Comparison of ENCODE assay signal across 12 cellular contexts in the genomic region with DNA sequence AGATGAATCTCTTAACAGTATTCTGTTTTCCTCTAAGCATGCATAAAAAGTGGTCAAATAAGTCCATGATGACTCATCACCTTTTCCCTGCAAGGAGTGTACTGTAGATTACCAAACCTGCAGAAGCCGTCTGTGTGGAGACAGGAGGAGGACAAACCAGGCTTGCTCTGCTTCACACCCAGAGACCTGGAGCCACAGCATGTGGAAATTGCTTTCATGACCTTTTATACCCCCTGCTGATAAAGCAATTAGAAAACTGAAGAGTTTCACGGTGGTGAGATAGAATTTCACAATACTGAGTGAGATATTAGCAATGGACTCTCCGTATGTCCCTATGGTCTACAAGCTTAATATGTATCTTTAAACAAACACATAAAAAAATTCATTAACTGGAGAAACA. TPM values are rescaled to one million over a fixed set of nuclear protein-coding genes. Genes with fewer than 3 reads are reported as not detected.
A peak's percentile ranks its signal among the peaks of the same experiment; 100 is the strongest.
DNase-seq lines count a peak whose midpoint lies in the region; TF ChIP-seq lines count a peak whose summit lies in the region.
"Had no signal": no experiment of that assay in that cellular context is flagged by ENCODE, and none has a peak within 500 bp of the region (broad histone marks: within the 10 kb centered on the region; RNA-seq: fewer than 3 reads in every experiment).

No MANE protein-coding gene starts in this region.

- H3K9me3 Mint-ChIP-seq in activated T-helper 2 cell treated with anti-CD3 and anti-CD28 coated beads, Interferon-gamma antibody, Interleukin-2, Interleukin-4, amounts not matched to agents 10 μg/mL and 5 μg/mL and 100 μg/mL, durations not matched to agents 14 hours and 24 hours and 36 hours, result no peaks in the 10 kb centered on the region
- H3K9me3 Mint-ChIP-seq: activated T-cell treated with anti-CD3 and anti-CD28 coated beads, Interleukin-2, amount 50 U/mL, for 4 hours; stimulated activated naive B cell treated with anti-CD40 and anti-IgM and Interleukin-4, amounts not matched to agents 10 μg/mL and 1 μg/mL and 100 μg/mL, for 72 hours had no signal

- no peaks in the 10 kb centered on the region for H3K27me3 Mint-ChIP-seq in activated T-helper 2 cell treated with anti-CD3 and anti-CD28 coated beads, Interferon-gamma antibody, Interleukin-2, Interleukin-4, amounts not matched to agents 10 μg/mL and 5 μg/mL and 100 μg/mL, durations not matched to agents 14 hours and 24 hours and 36 hours (ENCODE audit: low read depth)
- H3K27me3 Mint-ChIP-seq: stimulated activated naive B cell treated with anti-CD40 and anti-IgM and Interleukin-4, amounts not matched to agents 10 μg/mL and 1 μg/mL and 100 μg/mL, for 72 hours had no signal

- no peaks in the 10 kb centered on the region for H3K9me3 ChIP-seq in effector memory CD4-positive, alpha-beta T cell (ENCODE audit: control insufficient read depth, low read length)

- peaks cover 41% of the 10 kb centered on the region for H3K36me3 Mint-ChIP-seq in activated T-helper 2 cell treated with anti-CD3 and anti-CD28 coated beads, Interferon-gamma antibody, Interleukin-2, Interleukin-4, amounts not matched to agents 10 μg/mL and 5 μg/mL and 100 μg/mL, durations not matched to agents 14 hours and 24 hours and 36 hours (ENCODE audit: low read depth)

- peaks cover 23% of the 10 kb centered on the region for H3K36me3 ChIP-seq in effector memory CD4-positive, alpha-beta T cell (ENCODE audit: control insufficient read depth, insufficient read depth, low read length)

- H3K27me3 ChIP-seq in effector memory CD4-positive, alpha-beta T cell (replicated peaks; ENCODE audit: control insufficient read depth, insufficient read depth, low read length, poor library complexity, severe bottlenecking), result no peaks in the 10 kb centered on the region

- TF ChIP-seq CTCF in 22Rv1 (IDR thresholded peaks at IDR 0.05), result no peak
- no peak for TF ChIP-seq CTCF in fibroblast of pulmonary artery (IDR thresholded peaks at IDR 0.05; ENCODE audit: low read length, missing control alignments)

- no peaks in the 10 kb centered on the region for H3K4me1 ChIP-seq in effector memory CD4-positive, alpha-beta T cell (ENCODE audit: control insufficient read depth, insufficient read depth, low read length, poor library complexity, severe bottlenecking)

- no peak overlapping the region for H3K27ac Mint-ChIP-seq in activated T-helper 2 cell treated with anti-CD3 and anti-CD28 coated beads, Interferon-gamma antibody, Interleukin-2, Interleukin-4, amounts not matched to agents 10 μg/mL and 5 μg/mL and 100 μg/mL, durations not matched to agents 14 hours and 24 hours and 36 hours
- H3K27ac Mint-ChIP-seq: stimulated activated naive B cell treated with anti-CD40 and anti-IgM and Interleukin-4, amounts not matched to agents 10 μg/mL and 1 μg/mL and 100 μg/mL, for 72 hours had no signal

- peak overlapping the region; percentile 23; the same call in 1 of the 2 replicates for H3K27ac ChIP-seq in 22Rv1
- no peak overlapping the region for H3K27ac ChIP-seq in effector memory CD4-positive, alpha-beta T cell (ENCODE audit: insufficient read depth, low read length, poor library complexity, severe bottlenecking)

- intact Hi-C loops in activated T-helper 2 cell treated with anti-CD3 and anti-CD28 coated beads, Interferon-gamma antibody, Interleukin-2, Interleukin-4, amounts not matched to agents 10 μg/mL and 5 μg/mL and 100 μg/mL, durations not matched to agents 14 hours and 24 hours and 36 hours (cut with micrococcal nuclease), result no loop called here

- peak; percentile 42 for DNase-seq in GM04503 (ENCODE audit: low read depth)
- peak; percentile 76 for DNase-seq in RPMI7951 (ENCODE audit: low read depth)
- peak; percentile 79 for DNase-seq in fibroblast of pulmonary artery (ENCODE audit: low read depth)
- DNase-seq in NCI-H345 (lab: John Stamatoyannopoulos, UW), result no peak
- DNase-seq in activated T-helper 2 cell treated with anti-CD3 and anti-CD28 coated beads, Interferon-gamma antibody, Interleukin-2, Interleukin-4, amounts not matched to agents 10 μg/mL and 5 μg/mL and 100 μg/mL, durations not matched to agents 14 hours and 24 hours and 36 hours (ENCODE audit: low spot score), result no peak
- DNase-seq in RKO (ENCODE audit: low spot score), result no peak
- DNase-seq in effector memory CD4-positive, alpha-beta T cell, result no peak
- DNase-seq: activated T-cell treated with anti-CD3 and anti-CD28 coated beads, Interleukin-2, amount 50 U/mL, for 4 hours; DND-41; RPMI8226; stimulated activated naive B cell treated with anti-CD40 and anti-IgM and Interleukin-4, amounts not matched to agents 10 μg/mL and 1 μg/mL and 100 μg/mL, for 72 hours had no signal

- H3K4me1 Mint-ChIP-seq in activated T-helper 2 cell treated with anti-CD3 and anti-CD28 coated beads, Interferon-gamma antibody, Interleukin-2, Interleukin-4, amounts not matched to agents 10 μg/mL and 5 μg/mL and 100 μg/mL, durations not matched to agents 14 hours and 24 hours and 36 hours (ENCODE audit: low read depth), result peaks cover 4% of the 10 kb centered on the region
- H3K4me1 Mint-ChIP-seq: stimulated activated naive B cell treated with anti-CD40 and anti-IgM and Interleukin-4, amounts not matched to agents 10 μg/mL and 1 μg/mL and 100 μg/mL, for 72 hours had no signal

- no peak overlapping the region for H3K4me3 Mint-ChIP-seq in activated T-helper 2 cell treated with anti-CD3 and anti-CD28 coated beads, Interferon-gamma antibody, Interleukin-2, Interleukin-4, amounts not matched to agents 10 μg/mL and 5 μg/mL and 100 μg/mL, durations not matched to agents 14 hours and 24 hours and 36 hours (ENCODE audit: low read depth)
- H3K4me3 Mint-ChIP-seq: activated T-cell treated with anti-CD3 and anti-CD28 coated beads, Interleukin-2, amount 50 U/mL, for 4 hours; stimulated activated naive B cell treated with anti-CD40 and anti-IgM and Interleukin-4, amounts not matched to agents 10 μg/mL and 1 μg/mL and 100 μg/mL, for 72 hours had no signal

- no peak overlapping the region for H3K4me3 ChIP-seq in fibroblast of pulmonary artery (replicated peaks; ENCODE audit: low read depth, low read length)
- no peak overlapping the region for H3K4me3 ChIP-seq in effector memory CD4-positive, alpha-beta T cell (ENCODE audit: insufficient read depth, low read depth, low read length, poor library complexity, severe bottlenecking)

RNA-seq across cellular contexts. Expression of a gene that starts 9.4 kb away (rescaled TPM):
- total RNA-seq in RPMI7951 (2014; rRNA removed; shearing (Covaris generic)), result not detected in 2 replicates
- 0.18 and 0.34 TPM in 2 replicates for total RNA-seq in activated T-helper 2 cell treated with anti-CD3 and anti-CD28 coated beads, Interferon-gamma antibody, Interleukin-2, Interleukin-4, amounts not matched to agents 10 μg/mL and 5 μg/mL and 100 μg/mL, durations not matched to agents 14 hours and 24 hours and 36 hours

RNA-seq across cellular contexts. Expression of a gene that starts 13.1 kb away (rescaled TPM):
- 27.4 and 44.4 TPM in 2 replicates for total RNA-seq in RPMI7951 (2014; rRNA removed; shearing (Covaris generic))
- total RNA-seq in activated T-helper 2 cell treated with anti-CD3 and anti-CD28 coated beads, Interferon-gamma antibody, Interleukin-2, Interleukin-4, amounts not matched to agents 10 μg/mL and 5 μg/mL and 100 μg/mL, durations not matched to agents 14 hours and 24 hours and 36 hours, result 52.9 and 53.8 TPM in 2 replicates

RNA-seq across cellular contexts. Expression of a gene that starts 15.6 kb away (rescaled TPM):
- total RNA-seq in RPMI7951 (2014; rRNA removed; shearing (Covaris generic)), result 13.6 and 21.5 TPM in 2 replicates
- total RNA-seq in activated T-helper 2 cell treated with anti-CD3 and anti-CD28 coated beads, Interferon-gamma antibody, Interleukin-2, Interleukin-4, amounts not matched to agents 10 μg/mL and 5 μg/mL and 100 μg/mL, durations not matched to agents 14 hours and 24 hours and 36 hours, result 23.1 and 25.1 TPM in 2 replicates

RNA-seq across cellular contexts. Expression of a gene that starts 29.0 kb away (rescaled TPM):
- total RNA-seq in RPMI7951 (2014; rRNA removed; shearing (Covaris generic)), result 19.0 and 28.5 TPM in 2 replicates
- total RNA-seq in activated T-helper 2 cell treated with anti-CD3 and anti-CD28 coated beads, Interferon-gamma antibody, Interleukin-2, Interleukin-4, amounts not matched to agents 10 μg/mL and 5 μg/mL and 100 μg/mL, durations not matched to agents 14 hours and 24 hours and 36 hours, result 16.8 and 17.8 TPM in 2 replicates

Comparison
In these comparisons a context has a peak if more than half of its experiments do, and no peak if none do; other contexts are left out.
1. DNase-seq: peak in GM04503 (single experiment), RPMI7951 (single experiment) and fibroblast of pulmonary artery (single experiment); none in NCI-H345 (single experiment), activated T-helper 2 cell treated with anti-CD3 and anti-CD28 coated beads, Interferon-gamma antibody, Interleukin-2, Interleukin-4, amounts not matched to agents 10 μg/mL and 5 μg/mL and 100 μg/mL, durations not matched to agents 14 hours and 24 hours and 36 hours (single experiment), RKO (single experiment) and effector memory CD4-positive, alpha-beta T cell (0 of 3).